In genomic region chr1:183635606-183636333, GRCh38 we compare ENCODE assay signal across 8 cellular contexts. TPM values are rescaled to one million over a fixed set of nuclear protein-coding genes. Genes with fewer than 3 reads are reported as not detected.
DNase-seq lines count a peak whose midpoint lies in the region; ATAC-seq, FAIRE-seq and TF ChIP-seq lines count a peak whose summit lies in the region.

ARPC5 (minus strand) TSS chr1:183635783; CDS start chr1:183635659, 124 bp downstream.

- peaks cover 14 to 27% (median 24%) of the 10 kb centered on the region in 11 experiments for H3K36me3 ChIP-seq in BLaER1 treated with 17β-estradiol and CSF1 and Interleukin-3, amounts not matched to agents 10 nM and 100 nM
- peaks cover under 1 to 1% of the 10 kb centered on the region in 2 experiments; a peak in 1 of 5 replicates for H3K36me3 ChIP-seq in HepG2 (replicated peaks in 1 of 2; ENCODE audit: control insufficient read depth in 1 of 2, insufficient read depth in 2 of 2, low read length in 2 of 2)

- WGBS in HepG2 (ENCODE audit: low lambda C conversion rate): under 1% methylated on average over 15 of the region's 65 CpGs

- H3K9me3 ChIP-seq in BLaER1 treated with 17β-estradiol and CSF1 and Interleukin-3, amounts not matched to agents 10 nM and 100 nM (replicated peaks in 1 of 11): no peaks in the 10 kb centered on the region
- H3K9me3 ChIP-seq in HepG2 (ENCODE audit: low read length): no peaks in the 10 kb centered on the region

- TF ChIP-seq EP300 in HepG2 (IDR thresholded peaks at IDR 0.05; ENCODE audit: low read depth in 2 of 2, low read length in 2 of 2) (no peak; a peak in 1 of 4 replicates), HepG2 (CRISPR knock-in tag; IDR thresholded peaks at IDR 0.05; ENCODE audit: borderline replicate concordance) (no peak)

- FAIRE-seq in HepG2 (lab: Jason Lieb, UNC): no peak

- peak within 1 kb of the TSS; percentile 89 to 99 (median 95) for H3K9ac ChIP-seq in BLaER1 treated with 17β-estradiol and CSF1 and Interleukin-3, amounts not matched to agents 10 nM and 100 nM
- peak within 1 kb of the TSS; percentile 91 for H3K9ac ChIP-seq in HepG2 (ENCODE audit: insufficient read depth, low read depth, low read length)

- CTCF ChIA-PET in HepG2 (lab: Yijun Ruan, JAX; ENCODE audit: low intra/inter-chr PET ratio, low total read pairs): no interaction called here

- no peaks in the 10 kb centered on the region for H3K27me3 ChIP-seq in BLaER1 treated with 17β-estradiol and CSF1 and Interleukin-3, amounts not matched to agents 10 nM and 100 nM
- no peaks in the 10 kb centered on the region for H3K27me3 ChIP-seq in HepG2 (ENCODE audit: control insufficient read depth in 1 of 2, insufficient read depth in 2 of 2, low read length in 2 of 2)

- POLR2A ChIA-PET in HepG2 (lab: Yijun Ruan, JAX): no interaction called here

- H4K20me1 ChIP-seq in BLaER1 treated with 17β-estradiol and CSF1 and Interleukin-3, amounts not matched to agents 10 nM and 100 nM: peaks cover 21 to 44% (median 35%) of the 10 kb centered on the region in 11 experiments; a peak in 21 of 22 replicates
- peaks cover 2% of the 10 kb centered on the region; the same call in 1 of the 2 replicates for H4K20me1 ChIP-seq in HepG2 (ENCODE audit: insufficient read depth, low read length)

- TF ChIP-seq POLR2A in HepG2 (IDR thresholded peaks at IDR 0.05; ENCODE audit: insufficient read depth in 1 of 2, low read depth in 2 of 2, low read length in 2 of 2): peak; percentile 83 to 84

- no TSS peak for BruUV-seq in HepG2 (replicated peaks; lab: Mats Ljungman, UMichigan)

- TF ChIP-seq RAD21 in HepG2 (CRISPR knock-in tag; IDR thresholded peaks at IDR 0.05): no peak

- H3K4me2 ChIP-seq in BLaER1 treated with 17β-estradiol and CSF1 and Interleukin-3, amounts not matched to agents 10 nM and 100 nM: peak within 1 kb of the TSS; percentile 86 to 99 (median 95)
- H3K4me2 ChIP-seq in HepG2 (ENCODE audit: low read depth, low read length): peak within 1 kb of the TSS; percentile 79

- H3K79me2 ChIP-seq in HepG2 (ENCODE audit: insufficient read depth, low read length): peaks cover 43% of the 10 kb centered on the region

- in situ Hi-C loops in HepG2 (cut with HindIII; ENCODE audit: extremely low pct_ligation_motif_present, low pct_unique_long_range_greater_than_20kb): no loop called here

- ATAC-seq in GM19372 (IDR thresholded peaks at IDR 0.05; ENCODE audit: low read depth, unreplicated experiment): peak; percentile 83
- ATAC-seq in HG03558 (IDR thresholded peaks at IDR 0.05; ENCODE audit: extremely low read depth, unreplicated experiment): peak; percentile 62
- peak; percentile 90 for ATAC-seq in HepG2

- DNase-seq in NCI-H774 (lab: John Stamatoyannopoulos, UW) (peak; percentile 97), dermis blood vessel endothelial cell (peak; percentile 99), HepG2 (ENCODE audit: low spot score) (peak; percentile 90)
- peak; percentile 93 to 95 for DNase-seq in activated CD4-positive, alpha-beta T cell treated with anti-CD3 and anti-CD28 coated beads, Interleukin-2, amount 50 U/mL, for 4 hours
- DNase-seq in stimulated activated CD4-positive, alpha-beta T cell treated with anti-CD3 and anti-CD28 coated beads, Interleukin-4, amount 100 ng/mL, for 1 hour: peak; percentile 96

- peak within 1 kb of the TSS; percentile 83 to 98 (median 90) for H3K27ac ChIP-seq in BLaER1 treated with 17β-estradiol and CSF1 and Interleukin-3, amounts not matched to agents 10 nM and 100 nM
- H3K27ac ChIP-seq in HepG2 (ENCODE audit: extremely low read length, insufficient read depth, low read length): peak within 1 kb of the TSS; percentile 84

- peak within 1 kb of the TSS; percentile 97 for H2AFZ ChIP-seq in HepG2 (ENCODE audit: low read length)

- no peak for TF ChIP-seq CTCF in HepG2 (CRISPR knock-in tag; IDR thresholded peaks at IDR 0.05)

- H3K4me3 ChIP-seq in BLaER1 treated with 17β-estradiol and CSF1 and Interleukin-3, amounts not matched to agents 10 nM and 100 nM: peak within 1 kb of the TSS; percentile 82 to 99 (median 95)
- peak within 1 kb of the TSS; percentile 89 to 97 (median 91) for H3K4me3 ChIP-seq in HepG2 (replicated peaks in 1 of 3; ENCODE audit: insufficient read depth in 1 of 3, low read depth in 2 of 3, low read length in 3 of 3)

- intact Hi-C loops in HepG2 (cut with micrococcal nuclease; ENCODE audit: unreplicated experiment): loop anchor here (5.0 to 10.0 kb wide), 4 partner anchors 49 to 282 kb away; partner anchors contain the start of gene SMG7

- H3K4me1 ChIP-seq in BLaER1 treated with 17β-estradiol and CSF1 and Interleukin-3, amounts not matched to agents 10 nM and 100 nM: peaks cover 13 to 44% (median 36%) of the 10 kb centered on the region in 10 experiments
- H3K4me1 ChIP-seq in HepG2 (ENCODE audit: insufficient read depth, low read length): peaks cover 73% of the 10 kb centered on the region

TF ChIP-seq in HepG2, 621 proteins besides CTCF, POLR2A, EP300 and RAD21 (continues in another document):
- TF ChIP-seq ZNF569 (CRISPR knock-in tag; IDR thresholded peaks at IDR 0.05; ENCODE audit: borderline replicate concordance): no peak
- peak; percentile 88; the same call in 1 of the 2 replicates for TF ChIP-seq ARID4A (CRISPR knock-in tag; IDR thresholded peaks at IDR 0.05; ENCODE audit: borderline replicate concordance)

RNA-seq across cellular contexts. Expression of gene ARPC5, which starts in this region (rescaled TPM):
- 172 and 229 TPM in 2 replicates for total RNA-seq in dermis blood vessel endothelial cell
- total RNA-seq in HepG2 (2016; rRNA removed; fragmentation: Illumina TruSeq; extraction: Trizol): 106 and 148 TPM in 2 replicates
- total RNA-seq in HepG2 (2016; cell fraction: cytosol; rRNA removed; fragmentation: Illumina TruSeq; extraction: Trizol; ENCODE audit: low read depth): 8.0 and 11.5 TPM in 2 replicates
- 110 and 163 TPM in 2 replicates for total RNA-seq in HepG2 (2016; cell fraction: insoluble cytoplasmic fraction; rRNA removed; fragmentation: Illumina TruSeq; extraction: Trizol)
- total RNA-seq in HepG2 (2016; cell fraction: membrane; rRNA removed; fragmentation: Illumina TruSeq; extraction: Trizol): 39.6 and 47.2 TPM in 2 replicates
- 45.8 TPM in 2 replicates for total RNA-seq in HepG2 (2016; cell fraction: nucleus; rRNA removed; fragmentation: Illumina TruSeq; extraction: Trizol)
- 40.1 and 48.4 TPM in 2 replicates for polyA plus RNA-seq in HepG2 (2011; rRNA removed)
- polyA plus RNA-seq in HepG2 (2011; cell fraction: cytosol; rRNA removed): 21.1 and 33.4 TPM in 2 replicates
- polyA plus RNA-seq in HepG2 (2011; cell fraction: nucleus; rRNA removed): 7.7 and 10.0 TPM in 2 replicates
- polyA plus RNA-seq in HepG2 (2012): 50.2 and 53.9 TPM in 2 replicates
- polyA plus RNA-seq in HepG2 (2016; cell fraction: cytosol; fragmentation: Illumina TruSeq; extraction: Trizol; ENCODE audit: low read depth): 8.8 and 9.5 TPM in 2 replicates
- polyA plus RNA-seq in HepG2 (2016; cell fraction: insoluble cytoplasmic fraction; fragmentation: Illumina TruSeq; extraction: Trizol; ENCODE audit: low read depth): 146 and 157 TPM in 2 replicates
- polyA plus RNA-seq in HepG2 (2016; cell fraction: membrane; fragmentation: Illumina TruSeq; extraction: Trizol; ENCODE audit: low read depth): 29.5 and 30.2 TPM in 2 replicates
- polyA plus RNA-seq in HepG2 (2016; cell fraction: nucleus; fragmentation: Illumina TruSeq; extraction: Trizol; ENCODE audit: insufficient read depth, low read depth): 58.8 and 62.7 TPM in 2 replicates
- polyA minus RNA-seq in HepG2 (2011; rRNA and poly(A)+ RNA removed; ENCODE audit: low replicate concordance): 16.7 and 70.1 TPM in 2 replicates
- polyA minus RNA-seq in HepG2 (2011; cell fraction: cytosol; rRNA and poly(A)+ RNA removed): 28.3 and 29.7 TPM in 2 replicates
- polyA minus RNA-seq in HepG2 (2011; cell fraction: nucleus; rRNA and poly(A)+ RNA removed): 44.3 and 44.4 TPM in 2 replicates

Comparison
In these comparisons a context has a peak if more than half of its experiments do, and no peak if none do; other contexts are left out.
1. Peak in every context shown above with its lines: DNase-seq, ATAC-seq, H3K4me3 ChIP-seq and H3K27ac ChIP-seq.